Comparison of ENCODE assay signal across 1 cellular context in genomic region chr5:181158869-181159268, GRCh38.
TF ChIP-seq lines count a peak whose summit lies in the region.

No MANE protein-coding gene starts in this region.

TF ChIP-seq in K562, 482 proteins besides CTCF, POLR2A, EP300 and RAD21:
- no peak for TF ChIP-seq NBN (IDR thresholded peaks at IDR 0.05; ENCODE audit: low read depth)
- TF ChIP-seq ZNF121 (CRISPR knock-in tag; conservative IDR thresholded peaks at IDR 0.05), result peak; percentile 66
- TF ChIP-seq BCOR (IDR thresholded peaks at IDR 0.05), result peak; percentile 33; the same call in 1 of the 2 replicates
